8 cellular contexts compared by ENCODE assay signal in genomic region chr5:139636207-139636792, GRCh38.
A peak's percentile ranks its signal among the peaks of the same experiment; 100 is the strongest.
DNase-seq lines count a peak whose midpoint lies in the region; ATAC-seq and TF ChIP-seq lines count a peak whose summit lies in the region.

No MANE protein-coding gene starts in this region.

- peak; percentile 65 for ATAC-seq in HG03521 (IDR thresholded peaks at IDR 0.05; ENCODE audit: unreplicated experiment)

- no peak for TF ChIP-seq CTCF in GM20000 (IDR thresholded peaks at IDR 0.05; ENCODE audit: extremely low read depth, missing control alignments)

- peak; percentile 38 for DNase-seq in GF-D8 (lab: John Stamatoyannopoulos, UW)
- peak; percentile 92 for DNase-seq in GM20000 (ENCODE audit: low spot score)
- DNase-seq in activated CD8-positive, alpha-beta memory T cell treated with anti-CD3 and anti-CD28 coated beads for 24 hours, result peak; percentile 77
- peak; percentile 88 for DNase-seq in germinal center (ENCODE audit: low spot score)
- peak; percentile 26 for DNase-seq in stimulated activated CD8-positive, alpha-beta memory T cell treated with anti-CD3 and anti-CD28 coated beads, Interleukin-15, amount 100 ng/mL, for 1 hour (ENCODE audit: low read depth)
- no peak for DNase-seq in DMS 273 (lab: John Stamatoyannopoulos, UW; ENCODE audit: unreplicated experiment)
- no peak for DNase-seq in SKM-1 treated with dmso at 0.1 percent for 144 hours (lab: John Stamatoyannopoulos, UW; ENCODE audit: unreplicated experiment)

Comparison
In these comparisons a context has a peak if more than half of its experiments do, and no peak if none do; other contexts are left out.
1. DNase-seq: peak in GF-D8 (single experiment), GM20000 (single experiment), activated CD8-positive, alpha-beta memory T cell treated with anti-CD3 and anti-CD28 coated beads for 24 hours (single experiment), germinal center (single experiment) and stimulated activated CD8-positive, alpha-beta memory T cell treated with anti-CD3 and anti-CD28 coated beads, Interleukin-15, amount 100 ng/mL, for 1 hour (single experiment); none in DMS 273 (single experiment) and SKM-1 treated with dmso at 0.1 percent for 144 hours (single experiment).